In the genomic region with DNA sequence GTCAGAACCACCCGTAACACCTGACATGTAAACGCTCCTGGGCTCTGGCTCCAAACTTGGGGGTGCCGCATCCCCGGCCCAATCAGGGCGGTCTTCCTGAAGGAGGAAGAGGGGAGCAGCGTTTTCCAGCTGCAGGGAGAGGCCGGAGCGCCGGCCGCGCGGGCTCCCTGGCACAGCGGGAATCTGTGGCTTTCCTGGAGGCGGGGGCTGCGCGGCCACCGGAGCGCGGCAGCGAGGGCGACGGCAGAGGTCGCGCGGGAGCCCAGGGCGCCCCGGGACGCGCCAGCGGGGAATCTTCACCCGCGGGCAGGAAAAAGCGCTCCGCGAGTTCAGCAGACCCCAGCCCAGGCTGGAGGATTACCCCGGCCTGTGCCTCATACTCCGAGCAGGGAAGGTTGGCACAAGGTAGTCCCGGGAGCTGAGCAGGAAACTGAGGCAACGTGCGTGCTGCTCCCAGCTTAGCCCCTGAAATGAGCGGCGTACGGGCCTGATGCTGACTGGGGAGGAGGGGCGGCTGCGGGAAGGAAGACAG, we compare ENCODE assay signal across 6 cellular contexts. TPM values are rescaled to one million over a fixed set of nuclear protein-coding genes. Genes with fewer than 3 reads are reported as not detected.
DNase-seq lines count a peak whose midpoint lies in the region; ATAC-seq and TF ChIP-seq lines count a peak whose summit lies in the region.

No MANE protein-coding gene starts in this region.

- H3K36me3 ChIP-seq in BJ (ENCODE audit: control insufficient read depth, insufficient read depth, low read length) (no peaks in the 10 kb centered on the region; the same call in none of the 2 replicates), SU-DHL-6 (ENCODE audit: low read length) (no peaks in the 10 kb centered on the region)

- peaks cover 0 to 2% (median 0%) of the 10 kb centered on the region in 6 donors for H3K9me3 Mint-ChIP-seq in immature natural killer cell

- H3K27me3 Mint-ChIP-seq in immature natural killer cell (ENCODE audit: low read depth in 3 of 3), result peaks cover 12 to 26% (median 24%) of the 10 kb centered on the region in 3 donors

- TF ChIP-seq CTCF in BJ (IDR thresholded peaks at IDR 0.05; ENCODE audit: insufficient read depth, low read depth, low read length), result no peak
- TF ChIP-seq CTCF in SU-DHL-6 (IDR thresholded peaks at IDR 0.05; ENCODE audit: insufficient read depth, low read length, poor library complexity, severe bottlenecking), result no peak

- H3K4me3 ChIP-seq in BJ (ENCODE audit: low read depth, low read length) (peak overlapping the region; percentile 43), SU-DHL-6 (ENCODE audit: insufficient read depth, low read length, poor library complexity, severe bottlenecking) (peak overlapping the region; percentile 61)

- no peaks in the 10 kb centered on the region for H3K9me2 ChIP-seq in SU-DHL-6 (replicated peaks; ENCODE audit: insufficient read depth, low read length)

- H3K79me2 ChIP-seq in SU-DHL-6 (ENCODE audit: insufficient read depth, low read length), result no peaks in the 10 kb centered on the region

- H3K27ac ChIP-seq in SU-DHL-6 (ENCODE audit: low read depth, low read length), result peak overlapping the region; percentile 27; the same call in 1 of the 2 replicates

- H3K36me3 Mint-ChIP-seq in immature natural killer cell, result peaks cover 10 to 16% (median 13%) of the 10 kb centered on the region in 3 donors

- H3K4me2 ChIP-seq in SU-DHL-6 (ENCODE audit: low read depth, low read length, poor library complexity, severe bottlenecking), result peak overlapping the region; percentile 60

- no peaks in the 10 kb centered on the region for H4K20me1 ChIP-seq in SU-DHL-6 (ENCODE audit: low read depth, low read length)

- no peak for DNase-seq in BJ (ENCODE audit: low read depth)
- no peak for DNase-seq in immature natural killer cell
- DNase-seq in inferior parietal cortex (ENCODE audit: extremely low spot score), result no peak
- no peak for DNase-seq in DMS79 treated with DMSO at 0.1 percent for 48 hours (lab: John Stamatoyannopoulos, UW)

- H2AFZ ChIP-seq in SU-DHL-6 (ENCODE audit: low read depth, low read length, severe bottlenecking), result peak overlapping the region; percentile 97

- H3K9ac ChIP-seq in SU-DHL-6 (ENCODE audit: low read length), result peak overlapping the region; percentile 63

- POLR2A ChIA-PET in BJ (lab: Charles Lee), result no interaction called here

- H3K4me3 Mint-ChIP-seq in immature natural killer cell, result peak overlapping the region; percentile 89 to 97 (median 95)

- CTCF ChIA-PET in BJ (lab: Yijun Ruan, JAX), result interaction anchor here (0.9 to 7.9 kb wide), 13 partner anchors 9 to 91 kb away, joined by 3 to 78 read pairs (median 5); partner anchors contain the start of genes NRGN, SIAE, SPA17 and VSIG2

- ATAC-seq in GM21737 (IDR thresholded peaks at IDR 0.05; ENCODE audit: unreplicated experiment), result peak; percentile 8

- no peaks in the 10 kb centered on the region for H3K9me3 ChIP-seq in SU-DHL-6 (ENCODE audit: insufficient read depth, low read length)

- H3K27me3 ChIP-seq in BJ (ENCODE audit: control insufficient read depth, insufficient read depth, low read length) (peaks cover 12% of the 10 kb centered on the region), SU-DHL-6 (ENCODE audit: low read length) (no peaks in the 10 kb centered on the region)

- peaks cover 28 to 29% of the 10 kb centered on the region in 2 donors for H3K4me1 Mint-ChIP-seq in immature natural killer cell

- peak overlapping the region in 1 of 6 donors; percentile 55 for H3K27ac Mint-ChIP-seq in immature natural killer cell

- no peaks in the 10 kb centered on the region for H3F3A ChIP-seq in SU-DHL-6 (ENCODE audit: insufficient read depth)

RNA-seq across cellular contexts. Expression of gene ESAM, which starts 0.6 kb away (rescaled TPM):
- polyA plus RNA-seq in BJ (2011; rRNA removed) (0.17 and 0.18 TPM in 2 replicates), immature natural killer cell (1 to 10 TPM in 1 of 3 donors, under 1 TPM in 1, not detected in 1; 0.30 to 4.3 TPM)
- polyA minus RNA-seq in BJ (2011; rRNA and poly(A)+ RNA removed), result 0.09 and 0.10 TPM in 2 replicates

RNA-seq across cellular contexts. Expression of gene VSIG2, which starts 10.6 kb away (rescaled TPM):
- not detected in 2 replicates for polyA plus RNA-seq in BJ (2011; rRNA removed)
- polyA minus RNA-seq in BJ (2011; rRNA and poly(A)+ RNA removed), result not detected in 2 replicates
- polyA plus RNA-seq in immature natural killer cell, result not detected

RNA-seq across cellular contexts. Expression of gene NRGN, which starts 22.9 kb away (rescaled TPM):
- polyA plus RNA-seq in BJ (2011; rRNA removed) (0.98 and 1.6 TPM in 2 replicates), immature natural killer cell (10 to 100 TPM in 1 of 3 donors, 1 to 10 TPM in 1, under 1 TPM in 1; 0.82 to 11.6 (median 3.0) TPM)
- polyA minus RNA-seq in BJ (2011; rRNA and poly(A)+ RNA removed), result 0.52 and 0.87 TPM in 2 replicates

RNA-seq across cellular contexts. Expression of gene MSANTD2, which starts 37.5 kb away (rescaled TPM):
- polyA plus RNA-seq in BJ (2011; rRNA removed) (3.4 and 5.7 TPM in 2 replicates), immature natural killer cell (1 to 10 TPM; 2.8 to 7.2 (median 5.7) TPM)
- 2.0 and 3.0 TPM in 2 replicates for polyA minus RNA-seq in BJ (2011; rRNA and poly(A)+ RNA removed)
